19 cellular contexts compared by ENCODE assay signal in genomic region chr2:128427356-128427755, GRCh38.
"Had no signal": no experiment of that assay in that cellular context is flagged by ENCODE, and none has a peak within 500 bp of the region (broad histone marks: within the 10 kb centered on the region; RNA-seq: fewer than 3 reads in every experiment).

No MANE protein-coding gene starts in this region.

- H3K27ac ChIP-seq: breast epithelium, tibial artery, VCaP had no signal

- H3K4me1 Mint-ChIP-seq: activated naive CD8-positive, alpha-beta T cell treated with anti-CD3 and anti-CD28 coated beads, Interleukin-2, amount 10 ng/mL, durations not matched to agents 7 days and 5 days; activated T-helper 17 cell treated with anti-CD3 and anti-CD28 coated beads, Interleukin-2, amount 50 U/mL, for 72 hours; memory B cell had no signal

- H3K36me3 ChIP-seq: breast epithelium, tibial artery had no signal

- H3K27me3 ChIP-seq: breast epithelium, tibial artery had no signal

- H3K4me1 ChIP-seq: breast epithelium had no signal

- H3K4me3 ChIP-seq: breast epithelium, tibial artery had no signal

- H3K4me3 Mint-ChIP-seq: activated CD8-positive, alpha-beta T cell treated with anti-CD3 and anti-CD28 coated beads, Interleukin-2, amount 10 ng/mL, durations not matched to agents 7 days and 5 days; activated naive CD4-positive, alpha-beta T cell treated with anti-CD3 and anti-CD28 coated beads for 36 hours; activated naive CD8-positive, alpha-beta T cell treated with anti-CD3 and anti-CD28 coated beads, Interleukin-2, amount 10 ng/mL, durations not matched to agents 7 days and 5 days; activated T-cell treated with anti-CD3 and anti-CD28 coated beads, Interleukin-2, amount 50 U/mL, for 24 hours; activated T-helper 17 cell treated with anti-CD3 and anti-CD28 coated beads, Interleukin-2, amount 50 U/mL, for 72 hours; memory B cell; stimulated activated naive CD8-positive, alpha-beta T cell treated with anti-CD3 and anti-CD28 coated beads, Interleukin-15, Interleukin-2, amounts not matched to agents 100 ng/mL and 50 ng/mL, for 24 hours had no signal

- H3K27ac Mint-ChIP-seq: activated CD8-positive, alpha-beta T cell treated with anti-CD3 and anti-CD28 coated beads, Interleukin-2, amount 10 ng/mL, durations not matched to agents 7 days and 5 days; activated naive CD4-positive, alpha-beta T cell treated with anti-CD3 and anti-CD28 coated beads for 36 hours; activated naive CD8-positive, alpha-beta T cell treated with anti-CD3 and anti-CD28 coated beads, Interleukin-2, amount 10 ng/mL, durations not matched to agents 7 days and 5 days; activated T-cell treated with anti-CD3 and anti-CD28 coated beads, Interleukin-2, amount 50 U/mL, for 24 hours; activated T-helper 17 cell treated with anti-CD3 and anti-CD28 coated beads, Interleukin-2, amount 50 U/mL, for 72 hours; memory B cell; stimulated activated naive CD8-positive, alpha-beta T cell treated with anti-CD3 and anti-CD28 coated beads, Interleukin-15, Interleukin-2, amounts not matched to agents 100 ng/mL and 50 ng/mL, for 24 hours had no signal

- DNase-seq: activated CD4-positive, alpha-beta T cell treated with anti-CD3 and anti-CD28 coated beads for 1 hour; activated CD4-positive, alpha-beta T cell treated with anti-CD3 and anti-CD28 coated beads, Interleukin-2, amount 50 U/mL, for 1 hour; activated CD8-positive, alpha-beta T cell treated with anti-CD3 and anti-CD28 coated beads, Interleukin-2, amount 10 ng/mL, durations not matched to agents 7 days and 5 days; activated naive CD4-positive, alpha-beta T cell treated with anti-CD3 and anti-CD28 coated beads for 36 hours; activated naive CD8-positive, alpha-beta T cell treated with anti-CD3 and anti-CD28 coated beads, Interleukin-2, amount 10 ng/mL, durations not matched to agents 7 days and 5 days; activated T-cell treated with anti-CD3 and anti-CD28 coated beads, Interleukin-2, amount 50 U/mL, for 24 hours; amniotic stem cell; effector CD4-positive, alpha-beta T cell; foreskin melanocyte; hippocampal formation; nucleus accumbens; stimulated activated CD4-positive, alpha-beta T cell treated with anti-CD3 and anti-CD28 coated beads, Interleukin-4, amount 100 ng/mL, for 1 hour; substantia nigra had no signal

- H3K36me3 Mint-ChIP-seq: activated naive CD8-positive, alpha-beta T cell treated with anti-CD3 and anti-CD28 coated beads, Interleukin-2, amount 10 ng/mL, durations not matched to agents 7 days and 5 days had no signal
